ENCODE assay signal across 1 cellular context in genomic region chr19:8208710-8209110, GRCh38.
A peak's percentile ranks its signal among the peaks of the same experiment; 100 is the strongest.
TF ChIP-seq lines count a peak whose summit lies in the region.

No MANE protein-coding gene starts in this region.

TF ChIP-seq in K562, 482 proteins besides CTCF, POLR2A, EP300 and RAD21 (continued from another document and continues in another):
- TF ChIP-seq, protein P1, sequence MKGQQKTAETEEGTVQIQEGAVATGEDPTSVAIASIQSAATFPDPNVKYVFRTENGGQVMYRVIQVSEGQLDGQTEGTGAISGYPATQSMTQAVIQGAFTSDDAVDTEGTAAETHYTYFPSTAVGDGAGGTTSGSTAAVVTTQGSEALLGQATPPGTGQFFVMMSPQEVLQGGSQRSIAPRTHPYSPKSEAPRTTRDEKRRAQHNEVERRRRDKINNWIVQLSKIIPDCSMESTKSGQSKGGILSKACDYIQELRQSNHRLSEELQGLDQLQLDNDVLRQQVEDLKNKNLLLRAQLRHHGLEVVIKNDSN (CRISPR knock-in tag; IDR thresholded peaks at IDR 0.05): no peak
- TF ChIP-seq ZNF830 (CRISPR knock-in tag; IDR thresholded peaks at IDR 0.05) (no peak), RBM22 (IDR thresholded peaks at IDR 0.05; ENCODE audit: low read depth, low read length, poor library complexity, severe bottlenecking) (no peak), ZNF639 (CRISPR knock-in tag; conservative IDR thresholded peaks at IDR 0.05 in 1 of 2, IDR thresholded peaks at IDR 0.05 in 1 of 2) (no peak), RCOR1 (IDR thresholded peaks at IDR 0.05; ENCODE audit: borderline replicate concordance in 1 of 2, low read depth in 2 of 2, low read length in 2 of 2) (peak in 1 of 2 experiments; percentile 46; a peak in 1 of 4 replicates), NBN (IDR thresholded peaks at IDR 0.05; ENCODE audit: low read depth) (no peak), ZNF3 (CRISPR knock-in tag; IDR thresholded peaks at IDR 0.05) (no peak), KHSRP (IDR thresholded peaks at IDR 0.05) (no peak), EGR1 (conservative IDR thresholded peaks at IDR 0.05) (0 out of 2 replicates have a peak, but pooled peaks have one; percentile 34), PURB (CRISPR knock-in tag; IDR thresholded peaks at IDR 0.05; ENCODE audit: low read depth) (no peak), HNRNPK (IDR thresholded peaks at IDR 0.05; ENCODE audit: low read depth, low read length, poor library complexity, severe bottlenecking) (no peak), HDAC2 (IDR thresholded peaks at IDR 0.05) (peak; percentile 69), COPS2 (conservative IDR thresholded peaks at IDR 0.05) (no peak), TAF1 (IDR thresholded peaks at IDR 0.05; ENCODE audit: control insufficient read depth, extremely low read depth, insufficient read depth, low read length, severe bottlenecking) (no peak), CREM (IDR thresholded peaks at IDR 0.05; ENCODE audit: low read depth) (peak; percentile 49; the same call in 1 of the 2 replicates), ZNF445 (CRISPR knock-in tag; IDR thresholded peaks at IDR 0.05; ENCODE audit: low read depth) (no peak), ATF1 (CRISPR knock-in tag; IDR thresholded peaks at IDR 0.05) (no peak), ATF1 (tag; IDR thresholded peaks at IDR 0.05) (0 out of 2 replicates have a peak, but pooled peaks have one; percentile 5), ZNF146 (CRISPR knock-in tag; IDR thresholded peaks at IDR 0.05; ENCODE audit: unreplicated experiment) (no peak), DPF2 (IDR thresholded peaks at IDR 0.05) (peak; percentile 55; the same call in 1 of the 2 replicates), PHF21A (IDR thresholded peaks at IDR 0.05; ENCODE audit: borderline replicate concordance, low read depth) (peak; percentile 85), CAMTA2 (CRISPR knock-in tag; conservative IDR thresholded peaks at IDR 0.05) (0 out of 2 replicates have a peak, but pooled peaks have one; percentile 56), ID3 (CRISPR knock-in tag; IDR thresholded peaks at IDR 0.05) (no peak), ID3 (tag; IDR thresholded peaks at IDR 0.05) (no peak), CHD2 (IDR thresholded peaks at IDR 0.05; ENCODE audit: low read depth, low read length) (no peak), KLF6 (CRISPR knock-in tag; IDR thresholded peaks at IDR 0.05; ENCODE audit: borderline replicate concordance) (no peak), FOSL1 (tag; conservative IDR thresholded peaks at IDR 0.05) (no peak), GTF2F1 (IDR thresholded peaks at IDR 0.05; ENCODE audit: low read depth, low read length) (no peak), RB1 (IDR thresholded peaks at IDR 0.05; ENCODE audit: low read depth) (0 out of 2 replicates have a peak, but pooled peaks have one; percentile 15), HDAC1 (IDR thresholded peaks at IDR 0.05) (peak in 1 of 2 experiments; percentile 73; a peak in 2 of 4 replicates), MTA1 (IDR thresholded peaks at IDR 0.05; ENCODE audit: borderline replicate concordance) (peak; percentile 64; the same call in 1 of the 2 replicates), CREB3 (tag; conservative IDR thresholded peaks at IDR 0.05; ENCODE audit: low read depth) (no peak), ILK (tag; IDR thresholded peaks at IDR 0.05; ENCODE audit: borderline replicate concordance, low read depth) (no peak), CBX1 (IDR thresholded peaks at IDR 0.05; ENCODE audit: low read depth) (0 out of 2 replicates have a peak, but pooled peaks have one; percentile 13), EP400 (IDR thresholded peaks at IDR 0.05) (no peak), MTA3 (IDR thresholded peaks at IDR 0.05; ENCODE audit: borderline replicate concordance) (0 out of 2 replicates have a peak, but pooled peaks have one; percentile 35), ZC3H4 (CRISPR knock-in tag; IDR thresholded peaks at IDR 0.05; ENCODE audit: borderline replicate concordance) (no peak), XRCC3 (IDR thresholded peaks at IDR 0.05) (no peak), FOXP4 (CRISPR knock-in tag; IDR thresholded peaks at IDR 0.05; ENCODE audit: borderline replicate concordance) (no peak), IFI16 (CRISPR knock-in tag; IDR thresholded peaks at IDR 0.05) (no peak), KLF1 (tag; IDR thresholded peaks at IDR 0.05) (no peak), NFXL1 (CRISPR knock-in tag; IDR thresholded peaks at IDR 0.05) (no peak), NFE2 (IDR thresholded peaks at IDR 0.05; ENCODE audit: low read depth) (no peak), SRSF1 (IDR thresholded peaks at IDR 0.05; ENCODE audit: low read depth, low read length) (no peak), TBP (optimal IDR thresholded peaks at IDR 0.05; ENCODE audit: low read depth, low read length) (no peak)
- TF ChIP-seq, protein P2, sequence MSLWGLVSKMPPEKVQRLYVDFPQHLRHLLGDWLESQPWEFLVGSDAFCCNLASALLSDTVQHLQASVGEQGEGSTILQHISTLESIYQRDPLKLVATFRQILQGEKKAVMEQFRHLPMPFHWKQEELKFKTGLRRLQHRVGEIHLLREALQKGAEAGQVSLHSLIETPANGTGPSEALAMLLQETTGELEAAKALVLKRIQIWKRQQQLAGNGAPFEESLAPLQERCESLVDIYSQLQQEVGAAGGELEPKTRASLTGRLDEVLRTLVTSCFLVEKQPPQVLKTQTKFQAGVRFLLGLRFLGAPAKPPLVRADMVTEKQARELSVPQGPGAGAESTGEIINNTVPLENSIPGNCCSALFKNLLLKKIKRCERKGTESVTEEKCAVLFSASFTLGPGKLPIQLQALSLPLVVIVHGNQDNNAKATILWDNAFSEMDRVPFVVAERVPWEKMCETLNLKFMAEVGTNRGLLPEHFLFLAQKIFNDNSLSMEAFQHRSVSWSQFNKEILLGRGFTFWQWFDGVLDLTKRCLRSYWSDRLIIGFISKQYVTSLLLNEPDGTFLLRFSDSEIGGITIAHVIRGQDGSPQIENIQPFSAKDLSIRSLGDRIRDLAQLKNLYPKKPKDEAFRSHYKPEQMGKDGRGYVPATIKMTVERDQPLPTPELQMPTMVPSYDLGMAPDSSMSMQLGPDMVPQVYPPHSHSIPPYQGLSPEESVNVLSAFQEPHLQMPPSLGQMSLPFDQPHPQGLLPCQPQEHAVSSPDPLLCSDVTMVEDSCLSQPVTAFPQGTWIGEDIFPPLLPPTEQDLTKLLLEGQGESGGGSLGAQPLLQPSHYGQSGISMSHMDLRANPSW (CRISPR knock-in tag; IDR thresholded peaks at IDR 0.05): no peak
- TF ChIP-seq, protein P3, sequence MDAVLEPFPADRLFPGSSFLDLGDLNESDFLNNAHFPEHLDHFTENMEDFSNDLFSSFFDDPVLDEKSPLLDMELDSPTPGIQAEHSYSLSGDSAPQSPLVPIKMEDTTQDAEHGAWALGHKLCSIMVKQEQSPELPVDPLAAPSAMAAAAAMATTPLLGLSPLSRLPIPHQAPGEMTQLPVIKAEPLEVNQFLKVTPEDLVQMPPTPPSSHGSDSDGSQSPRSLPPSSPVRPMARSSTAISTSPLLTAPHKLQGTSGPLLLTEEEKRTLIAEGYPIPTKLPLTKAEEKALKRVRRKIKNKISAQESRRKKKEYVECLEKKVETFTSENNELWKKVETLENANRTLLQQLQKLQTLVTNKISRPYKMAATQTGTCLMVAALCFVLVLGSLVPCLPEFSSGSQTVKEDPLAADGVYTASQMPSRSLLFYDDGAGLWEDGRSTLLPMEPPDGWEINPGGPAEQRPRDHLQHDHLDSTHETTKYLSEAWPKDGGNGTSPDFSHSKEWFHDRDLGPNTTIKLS (IDR thresholded peaks at IDR 0.05; ENCODE audit: borderline replicate concordance, low read depth): no peak
- TF ChIP-seq, protein P4, sequence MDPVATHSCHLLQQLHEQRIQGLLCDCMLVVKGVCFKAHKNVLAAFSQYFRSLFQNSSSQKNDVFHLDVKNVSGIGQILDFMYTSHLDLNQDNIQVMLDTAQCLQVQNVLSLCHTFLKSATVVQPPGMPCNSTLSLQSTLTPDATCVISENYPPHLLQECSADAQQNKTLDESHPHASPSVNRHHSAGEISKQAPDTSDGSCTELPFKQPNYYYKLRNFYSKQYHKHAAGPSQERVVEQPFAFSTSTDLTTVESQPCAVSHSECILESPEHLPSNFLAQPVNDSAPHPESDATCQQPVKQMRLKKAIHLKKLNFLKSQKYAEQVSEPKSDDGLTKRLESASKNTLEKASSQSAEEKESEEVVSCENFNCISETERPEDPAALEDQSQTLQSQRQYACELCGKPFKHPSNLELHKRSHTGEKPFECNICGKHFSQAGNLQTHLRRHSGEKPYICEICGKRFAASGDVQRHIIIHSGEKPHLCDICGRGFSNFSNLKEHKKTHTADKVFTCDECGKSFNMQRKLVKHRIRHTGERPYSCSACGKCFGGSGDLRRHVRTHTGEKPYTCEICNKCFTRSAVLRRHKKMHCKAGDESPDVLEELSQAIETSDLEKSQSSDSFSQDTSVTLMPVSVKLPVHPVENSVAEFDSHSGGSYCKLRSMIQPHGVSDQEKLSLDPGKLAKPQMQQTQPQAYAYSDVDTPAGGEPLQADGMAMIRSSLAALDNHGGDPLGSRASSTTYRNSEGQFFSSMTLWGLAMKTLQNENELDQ (CRISPR knock-in tag; IDR thresholded peaks at IDR 0.05; ENCODE audit: borderline replicate concordance): no peak
- TF ChIP-seq, protein P5, sequence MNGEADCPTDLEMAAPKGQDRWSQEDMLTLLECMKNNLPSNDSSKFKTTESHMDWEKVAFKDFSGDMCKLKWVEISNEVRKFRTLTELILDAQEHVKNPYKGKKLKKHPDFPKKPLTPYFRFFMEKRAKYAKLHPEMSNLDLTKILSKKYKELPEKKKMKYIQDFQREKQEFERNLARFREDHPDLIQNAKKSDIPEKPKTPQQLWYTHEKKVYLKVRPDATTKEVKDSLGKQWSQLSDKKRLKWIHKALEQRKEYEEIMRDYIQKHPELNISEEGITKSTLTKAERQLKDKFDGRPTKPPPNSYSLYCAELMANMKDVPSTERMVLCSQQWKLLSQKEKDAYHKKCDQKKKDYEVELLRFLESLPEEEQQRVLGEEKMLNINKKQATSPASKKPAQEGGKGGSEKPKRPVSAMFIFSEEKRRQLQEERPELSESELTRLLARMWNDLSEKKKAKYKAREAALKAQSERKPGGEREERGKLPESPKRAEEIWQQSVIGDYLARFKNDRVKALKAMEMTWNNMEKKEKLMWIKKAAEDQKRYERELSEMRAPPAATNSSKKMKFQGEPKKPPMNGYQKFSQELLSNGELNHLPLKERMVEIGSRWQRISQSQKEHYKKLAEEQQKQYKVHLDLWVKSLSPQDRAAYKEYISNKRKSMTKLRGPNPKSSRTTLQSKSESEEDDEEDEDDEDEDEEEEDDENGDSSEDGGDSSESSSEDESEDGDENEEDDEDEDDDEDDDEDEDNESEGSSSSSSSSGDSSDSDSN (IDR thresholded peaks at IDR 0.05; ENCODE audit: borderline replicate concordance in 1 of 2, low read depth in 2 of 2, low read length in 2 of 2): no peak
- TF ChIP-seq, protein P6, sequence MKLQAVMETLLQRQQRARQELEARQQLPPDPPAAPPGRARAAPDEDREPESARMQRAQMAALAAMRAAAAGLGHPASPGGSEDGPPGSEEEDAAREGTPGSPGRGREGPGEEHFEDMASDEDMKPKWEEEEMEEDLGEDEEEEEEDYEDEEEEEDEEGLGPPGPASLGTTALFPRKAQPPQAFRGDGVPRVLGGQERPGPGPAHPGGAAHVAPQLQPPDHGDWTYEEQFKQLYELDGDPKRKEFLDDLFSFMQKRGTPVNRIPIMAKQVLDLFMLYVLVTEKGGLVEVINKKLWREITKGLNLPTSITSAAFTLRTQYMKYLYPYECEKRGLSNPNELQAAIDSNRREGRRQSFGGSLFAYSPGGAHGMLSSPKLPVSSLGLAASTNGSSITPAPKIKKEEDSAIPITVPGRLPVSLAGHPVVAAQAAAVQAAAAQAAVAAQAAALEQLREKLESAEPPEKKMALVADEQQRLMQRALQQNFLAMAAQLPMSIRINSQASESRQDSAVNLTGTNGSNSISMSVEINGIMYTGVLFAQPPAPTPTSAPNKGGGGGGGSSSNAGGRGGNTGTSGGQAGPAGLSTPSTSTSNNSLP (IDR thresholded peaks at IDR 0.05; ENCODE audit: borderline replicate concordance, low read depth, low read length): no peak
- TF ChIP-seq, protein P7, sequence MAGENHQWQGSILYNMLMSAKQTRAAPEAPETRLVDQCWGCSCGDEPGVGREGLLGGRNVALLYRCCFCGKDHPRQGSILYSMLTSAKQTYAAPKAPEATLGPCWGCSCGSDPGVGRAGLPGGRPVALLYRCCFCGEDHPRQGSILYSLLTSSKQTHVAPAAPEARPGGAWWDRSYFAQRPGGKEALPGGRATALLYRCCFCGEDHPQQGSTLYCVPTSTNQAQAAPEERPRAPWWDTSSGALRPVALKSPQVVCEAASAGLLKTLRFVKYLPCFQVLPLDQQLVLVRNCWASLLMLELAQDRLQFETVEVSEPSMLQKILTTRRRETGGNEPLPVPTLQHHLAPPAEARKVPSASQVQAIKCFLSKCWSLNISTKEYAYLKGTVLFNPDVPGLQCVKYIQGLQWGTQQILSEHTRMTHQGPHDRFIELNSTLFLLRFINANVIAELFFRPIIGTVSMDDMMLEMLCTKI (IDR thresholded peaks at IDR 0.05; ENCODE audit: partially characterized antibody): no peak
